ENCODE assay signal across 11 cellular contexts in the genomic region with DNA sequence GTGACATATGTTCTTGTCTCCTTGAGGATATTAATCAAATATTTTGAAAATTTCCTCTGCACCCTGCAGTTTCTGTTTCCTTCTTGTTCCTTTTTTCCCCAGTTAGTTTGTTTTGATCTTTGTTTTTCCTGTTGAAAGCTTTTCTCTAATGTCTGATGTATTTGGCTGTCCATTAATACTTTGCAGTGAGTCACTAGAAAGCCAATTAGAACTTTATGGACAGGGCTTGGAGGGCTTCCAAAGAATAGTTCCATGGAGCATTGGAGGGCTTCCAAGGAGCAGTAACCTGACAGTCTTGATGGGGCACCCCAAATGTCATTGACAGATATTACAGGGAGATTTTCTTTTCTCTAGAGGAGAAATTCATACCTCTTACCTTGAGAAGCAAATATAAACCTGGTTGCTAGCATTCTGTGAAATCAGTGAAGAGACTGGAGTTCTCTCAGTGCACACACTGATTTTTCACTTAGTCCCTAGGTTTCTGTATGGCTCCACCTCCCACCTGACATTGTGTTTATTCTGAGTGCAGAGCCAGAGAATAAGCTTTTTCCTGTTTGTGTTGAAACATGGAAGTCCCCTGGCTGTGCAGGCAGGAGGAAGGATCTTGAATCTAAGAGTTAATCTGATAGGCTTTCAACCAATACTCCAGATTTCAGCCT. TPM values are rescaled to one million over a fixed set of nuclear protein-coding genes. Genes with fewer than 3 reads are reported as not detected.
DNase-seq lines count a peak whose midpoint lies in the region; ATAC-seq and TF ChIP-seq lines count a peak whose summit lies in the region.
"Had no signal": no experiment of that assay in that cellular context is flagged by ENCODE, and none has a peak within 500 bp of the region (broad histone marks: within the 10 kb centered on the region; RNA-seq: fewer than 3 reads in every experiment).

No MANE protein-coding gene starts in this region.

- no peaks in the 10 kb centered on the region for H3K79me2 ChIP-seq in ACC112 (ENCODE audit: control insufficient read depth, insufficient read depth, low read length, unreplicated experiment)

- TF ChIP-seq CTCF in choroid plexus epithelial cell (conservative IDR thresholded peaks at IDR 0.05; ENCODE audit: low read depth, low read length), result no peak

- no peak for ATAC-seq in GM18909 (IDR thresholded peaks at IDR 0.05; ENCODE audit: poor library complexity, unreplicated experiment)
- ATAC-seq in HG02588 (IDR thresholded peaks at IDR 0.05; ENCODE audit: unreplicated experiment), result no peak
- ATAC-seq: foreskin keratinocyte; natural killer cell treated with Interleukin-12 subunit alpha and Interleukin-12 subunit beta and Interleukin-15 and Interleukin-18, amount 100 ng/mL, for 72 hours had no signal

- H3K27ac ChIP-seq in ACC112 (ENCODE audit: low read depth, low read length), result no peak overlapping the region
- H3K27ac ChIP-seq: foreskin keratinocyte had no signal

- no peak for TF ChIP-seq POLR2A in erythroblast (IDR thresholded peaks at IDR 0.05; ENCODE audit: low read length)

- H3K27me3 ChIP-seq in ACC112 (ENCODE audit: insufficient read depth, low read length), result no peaks in the 10 kb centered on the region
- H3K27me3 ChIP-seq: foreskin keratinocyte had no signal

- H3K4me1 ChIP-seq in ACC112 (ENCODE audit: control insufficient read depth, insufficient read depth, low read length, unreplicated experiment), result peaks cover 38% of the 10 kb centered on the region
- H3K4me1 ChIP-seq: foreskin keratinocyte had no signal

- H3K36me3 ChIP-seq in ACC112 (ENCODE audit: insufficient read depth, low read length), result no peaks in the 10 kb centered on the region

- DNase-seq in LHCN-M2 (ENCODE audit: low read depth) (peak; percentile 63), choroid plexus epithelial cell (ENCODE audit: low read depth) (peak; percentile 51), lung microvascular endothelial cell (ENCODE audit: low read depth in 2 of 2) (peak; percentile 77 to 78), erythroblast (lab: John Stamatoyannopoulos, UW) (no peak)
- DNase-seq in activated CD8-positive, alpha-beta memory T cell treated with anti-CD3 and anti-CD28 coated beads, Interleukin-2, amount 50 U/mL, for 4 hours, result no peak
- DNase-seq: activated naive CD8-positive, alpha-beta T cell treated with anti-CD3 and anti-CD28 coated beads for 36 hours had no signal

- no peak overlapping the region for H3K4me3 ChIP-seq in ACC112 (ENCODE audit: low read depth, low read length)
- H3K4me3 ChIP-seq in choroid plexus epithelial cell (ENCODE audit: low read depth, low read length), result no peak overlapping the region

- H2AFZ ChIP-seq in ACC112 (ENCODE audit: low read length, unreplicated experiment), result peak overlapping the region; percentile 85

RNA-seq across cellular contexts. Expression of a gene that starts 26.5 kb away (rescaled TPM):
- total RNA-seq in LHCN-M2 (2014; rRNA removed) (not detected in 2 replicates), lung microvascular endothelial cell (1.1 and 4.2 TPM in 2 replicates)
- not detected for polyA plus RNA-seq in LHCN-M2 (2012)
- total RNA-seq: activated naive CD8-positive, alpha-beta T cell treated with anti-CD3 and anti-CD28 coated beads for 36 hours; foreskin keratinocyte; natural killer cell treated with Interleukin-12 subunit alpha and Interleukin-12 subunit beta and Interleukin-15 and Interleukin-18, amount 100 ng/mL, for 72 hours had no signal
- polyA plus RNA-seq: foreskin keratinocyte had no signal

Comparison
In these comparisons a context has a peak if more than half of its experiments do, and no peak if none do; other contexts are left out.
1. DNase-seq: peak in LHCN-M2 (single experiment), choroid plexus epithelial cell (single experiment) and lung microvascular endothelial cell (2 of 2); none in erythroblast (0 of 2) and activated CD8-positive, alpha-beta memory T cell treated with anti-CD3 and anti-CD28 coated beads, Interleukin-2, amount 50 U/mL, for 4 hours (single experiment).